1 cellular context compared by ENCODE assay signal in genomic region chr6:169977434-169978265, GRCh38.
TF ChIP-seq lines count a peak whose summit lies in the region.

No MANE protein-coding gene starts in this region.

TF ChIP-seq in K562, 482 proteins besides CTCF, POLR2A, EP300 and RAD21 (continued from another document):
- TF ChIP-seq, protein P1, sequence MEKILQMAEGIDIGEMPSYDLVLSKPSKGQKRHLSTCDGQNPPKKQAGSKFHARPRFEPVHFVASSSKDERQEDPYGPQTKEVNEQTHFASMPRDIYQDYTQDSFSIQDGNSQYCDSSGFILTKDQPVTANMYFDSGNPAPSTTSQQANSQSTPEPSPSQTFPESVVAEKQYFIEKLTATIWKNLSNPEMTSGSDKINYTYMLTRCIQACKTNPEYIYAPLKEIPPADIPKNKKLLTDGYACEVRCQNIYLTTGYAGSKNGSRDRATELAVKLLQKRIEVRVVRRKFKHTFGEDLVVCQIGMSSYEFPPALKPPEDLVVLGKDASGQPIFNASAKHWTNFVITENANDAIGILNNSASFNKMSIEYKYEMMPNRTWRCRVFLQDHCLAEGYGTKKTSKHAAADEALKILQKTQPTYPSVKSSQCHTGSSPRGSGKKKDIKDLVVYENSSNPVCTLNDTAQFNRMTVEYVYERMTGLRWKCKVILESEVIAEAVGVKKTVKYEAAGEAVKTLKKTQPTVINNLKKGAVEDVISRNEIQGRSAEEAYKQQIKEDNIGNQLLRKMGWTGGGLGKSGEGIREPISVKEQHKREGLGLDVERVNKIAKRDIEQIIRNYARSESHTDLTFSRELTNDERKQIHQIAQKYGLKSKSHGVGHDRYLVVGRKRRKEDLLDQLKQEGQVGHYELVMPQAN (IDR thresholded peaks at IDR 0.05; ENCODE audit: borderline replicate concordance): no peak
- TF ChIP-seq EGR1 (conservative IDR thresholded peaks at IDR 0.05) (no peak), ZNF518B (CRISPR knock-in tag; IDR thresholded peaks at IDR 0.05) (no peak), CTBP1 (IDR thresholded peaks at IDR 0.05; ENCODE audit: borderline replicate concordance) (no peak), GABPB1 (CRISPR knock-in tag; IDR thresholded peaks at IDR 0.05) (no peak), SRSF7 (optimal IDR thresholded peaks at IDR 0.05; ENCODE audit: low read depth, low read length) (no peak), BRCA1 (IDR thresholded peaks at IDR 0.05) (no peak), BRCA1 (CRISPR knock-in tag; IDR thresholded peaks at IDR 0.05) (no peak)
- TF ChIP-seq, protein P2, sequence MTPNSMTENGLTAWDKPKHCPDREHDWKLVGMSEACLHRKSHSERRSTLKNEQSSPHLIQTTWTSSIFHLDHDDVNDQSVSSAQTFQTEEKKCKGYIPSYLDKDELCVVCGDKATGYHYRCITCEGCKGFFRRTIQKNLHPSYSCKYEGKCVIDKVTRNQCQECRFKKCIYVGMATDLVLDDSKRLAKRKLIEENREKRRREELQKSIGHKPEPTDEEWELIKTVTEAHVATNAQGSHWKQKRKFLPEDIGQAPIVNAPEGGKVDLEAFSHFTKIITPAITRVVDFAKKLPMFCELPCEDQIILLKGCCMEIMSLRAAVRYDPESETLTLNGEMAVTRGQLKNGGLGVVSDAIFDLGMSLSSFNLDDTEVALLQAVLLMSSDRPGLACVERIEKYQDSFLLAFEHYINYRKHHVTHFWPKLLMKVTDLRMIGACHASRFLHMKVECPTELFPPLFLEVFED (CRISPR knock-in tag; conservative IDR thresholded peaks at IDR 0.05): no peak
